ENCODE assay signal across 29 cellular contexts in the genomic region with DNA sequence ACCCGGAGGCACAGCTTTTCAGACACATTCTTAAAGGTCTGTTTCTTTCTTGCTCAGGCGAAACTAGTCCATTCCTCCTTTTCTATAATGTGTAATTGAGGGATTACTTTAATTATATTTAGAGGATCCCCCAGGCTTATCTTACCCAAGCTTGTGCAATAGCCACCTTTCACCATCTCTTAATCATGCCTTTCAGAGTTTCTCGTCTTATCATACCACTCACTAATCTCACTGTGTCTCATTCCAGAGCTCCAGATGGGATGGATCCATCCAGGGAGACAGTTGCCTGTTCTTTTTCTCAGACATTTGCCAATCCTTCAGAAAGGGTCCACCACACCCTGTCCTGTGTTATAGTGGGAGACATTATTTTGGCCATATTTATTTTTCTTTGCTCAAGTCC. TPM values are rescaled to one million over a fixed set of nuclear protein-coding genes. Genes with fewer than 3 reads are reported as not detected.
A peak's percentile ranks its signal among the peaks of the same experiment; 100 is the strongest.
DNase-seq lines count a peak whose midpoint lies in the region; ATAC-seq, FAIRE-seq and TF ChIP-seq lines count a peak whose summit lies in the region.
"Had no signal": no experiment of that assay in that cellular context is flagged by ENCODE, and none has a peak within 500 bp of the region (broad histone marks: within the 10 kb centered on the region; RNA-seq: fewer than 3 reads in every experiment).

No MANE protein-coding gene starts in this region.

- ATAC-seq in stimulated activated memory B cell treated with anti-CD40 and anti-IgM and Interleukin-4, amounts not matched to agents 10 μg/mL and 1 μg/mL and 100 μg/mL, for 72 hours: no peak
- ATAC-seq: esophagus mucosa; natural killer cell treated with Interleukin-12 subunit alpha and Interleukin-12 subunit beta and Interleukin-15 and Interleukin-18, amount 100 ng/mL, for 72 hours; stimulated activated effector memory CD8-positive, alpha-beta T cell treated with anti-CD3 and anti-CD28 coated beads, Interleukin-12 subunit alpha, Interleukin-12 subunit beta, amount 100 ng/mL, for 72 hours had no signal

- no peaks in the 10 kb centered on the region for H3K27me3 ChIP-seq in ascending aorta
- no peaks in the 10 kb centered on the region for H3K27me3 ChIP-seq in stomach smooth muscle (ENCODE audit: control insufficient read depth in 1 of 2, insufficient read depth in 2 of 2, low read length in 2 of 2)
- H3K27me3 ChIP-seq: BE2C, ovary, tibial nerve had no signal

- H3K4me1 ChIP-seq in ascending aorta (peaks cover 5 to 30% of the 10 kb centered on the region in 2 donors), stomach smooth muscle (ENCODE audit: control insufficient read depth, insufficient read depth, low read length) (peaks cover 32% of the 10 kb centered on the region), kidney (ENCODE audit: control insufficient read depth in 1 of 2, insufficient read depth in 1 of 2, low read depth in 1 of 2, low read length in 2 of 2) (peaks cover 5 to 15% of the 10 kb centered on the region in 2 donors)

- no peak for TF ChIP-seq CTCF in ascending aorta (IDR thresholded peaks at IDR 0.05)
- no peak for TF ChIP-seq CTCF in kidney (IDR thresholded peaks at IDR 0.05; ENCODE audit: borderline replicate concordance, extremely low read depth, insufficient read depth)

- intact Hi-C loops in ascending aorta (cut with DNase I): no loop called here
- intact Hi-C loops in kidney (cut with DNase I): no loop called here

- H3K4me1 Mint-ChIP-seq in stimulated activated memory B cell treated with anti-CD40 and anti-IgM and Interleukin-4, amounts not matched to agents 10 μg/mL and 1 μg/mL and 100 μg/mL, for 72 hours: peaks cover 7% of the 10 kb centered on the region
- H3K4me1 Mint-ChIP-seq: CD8-positive, alpha-beta memory T cell; stimulated activated effector memory CD8-positive, alpha-beta T cell treated with anti-CD3 and anti-CD28 coated beads, Interleukin-12 subunit alpha, Interleukin-12 subunit beta, amount 100 ng/mL, for 72 hours had no signal

- no peaks in the 10 kb centered on the region for H3K36me3 Mint-ChIP-seq in stimulated activated memory B cell treated with anti-CD40 and anti-IgM and Interleukin-4, amounts not matched to agents 10 μg/mL and 1 μg/mL and 100 μg/mL, for 72 hours
- H3K36me3 Mint-ChIP-seq: brain; CD8-positive, alpha-beta memory T cell; natural killer cell treated with Interleukin-12 subunit alpha and Interleukin-12 subunit beta and Interleukin-15 and Interleukin-18, amount 100 ng/mL, for 72 hours; stimulated activated effector memory CD8-positive, alpha-beta T cell treated with anti-CD3 and anti-CD28 coated beads, Interleukin-12 subunit alpha, Interleukin-12 subunit beta, amount 100 ng/mL, for 72 hours had no signal

- DNase-seq in NCI-H226 (peak; percentile 57), ascending aorta (ENCODE audit: low spot score in 2 of 2) (no peak), iris pigment epithelial cell (ENCODE audit: low read depth) (peak; percentile 20), kidney (no peak), SKM-1 treated with dmso at 0.1 percent for 144 hours (lab: John Stamatoyannopoulos, UW; ENCODE audit: unreplicated experiment) (no peak), anterior cingulate cortex (lab: John Stamatoyannopoulos, UW) (no peak)
- DNase-seq: activated CD4-positive, alpha-beta T cell treated with anti-CD3 and anti-CD28 coated beads for 48 hours; activated gamma-delta T cell treated with Interleukin-2 at 50 U/mL for 16 hours; activated T-cell treated with anti-CD3 and anti-CD28 coated beads, Interleukin-2, amount 50 U/mL, for 24 hours; BE2C; CD8-positive, alpha-beta memory T cell; DMS153; foreskin melanocyte; Kasumi-1; NCI-H1436; NCI-H2081 treated with DMSO at 0.1 percent for 48 hours; NCI-H446; ovary; stimulated activated CD4-positive, alpha-beta T cell treated with anti-CD3 and anti-CD28 coated beads, Interleukin-4, amount 100 ng/mL, for 1 hour had no signal

- no peak overlapping the region for H3K27ac Mint-ChIP-seq in stimulated activated memory B cell treated with anti-CD40 and anti-IgM and Interleukin-4, amounts not matched to agents 10 μg/mL and 1 μg/mL and 100 μg/mL, for 72 hours
- H3K27ac Mint-ChIP-seq: activated T-cell treated with anti-CD3 and anti-CD28 coated beads, Interleukin-2, amount 50 U/mL, for 24 hours; natural killer cell treated with Interleukin-12 subunit alpha and Interleukin-12 subunit beta and Interleukin-15 and Interleukin-18, amount 100 ng/mL, for 72 hours; stimulated activated effector memory CD8-positive, alpha-beta T cell treated with anti-CD3 and anti-CD28 coated beads, Interleukin-12 subunit alpha, Interleukin-12 subunit beta, amount 100 ng/mL, for 72 hours; T-helper 2 cell treated with Interferon-gamma antibody and Interleukin-4, amounts not matched to agents 5 μg/mL and 100 μg/mL, for 36 hours had no signal

- FAIRE-seq in kidney (lab: Jason Lieb, UNC): no peak
- FAIRE-seq: H54 had no signal

- H3K9ac ChIP-seq in stomach smooth muscle (ENCODE audit: low read length in 2 of 2): no peak overlapping the region
- H3K9ac ChIP-seq in kidney (ENCODE audit: low read length in 2 of 2): no peak overlapping the region

- H3K27me3 Mint-ChIP-seq in stimulated activated memory B cell treated with anti-CD40 and anti-IgM and Interleukin-4, amounts not matched to agents 10 μg/mL and 1 μg/mL and 100 μg/mL, for 72 hours: no peaks in the 10 kb centered on the region
- H3K27me3 Mint-ChIP-seq: activated T-cell treated with anti-CD3 and anti-CD28 coated beads, Interleukin-2, amount 50 U/mL, for 24 hours had no signal

- H3K27ac ChIP-seq in ascending aorta: peak overlapping the region; percentile 91 to 95
- peak overlapping the region; percentile 50 for H3K27ac ChIP-seq in stomach smooth muscle (ENCODE audit: low read length)
- H3K27ac ChIP-seq in kidney (ENCODE audit: low read depth in 2 of 2, low read length in 2 of 2): no peak overlapping the region
- H3K27ac ChIP-seq: ovary, tibial nerve had no signal

- no peaks in the 10 kb centered on the region for H3K9me3 Mint-ChIP-seq in stimulated activated memory B cell treated with anti-CD40 and anti-IgM and Interleukin-4, amounts not matched to agents 10 μg/mL and 1 μg/mL and 100 μg/mL, for 72 hours
- H3K9me3 Mint-ChIP-seq: activated T-cell treated with anti-CD3 and anti-CD28 coated beads, Interleukin-2, amount 50 U/mL, for 24 hours; brain; CD8-positive, alpha-beta memory T cell; natural killer cell treated with Interleukin-12 subunit alpha and Interleukin-12 subunit beta and Interleukin-15 and Interleukin-18, amount 100 ng/mL, for 72 hours; stimulated activated effector memory CD8-positive, alpha-beta T cell treated with anti-CD3 and anti-CD28 coated beads, Interleukin-12 subunit alpha, Interleukin-12 subunit beta, amount 100 ng/mL, for 72 hours; T-helper 2 cell treated with Interferon-gamma antibody and Interleukin-4, amounts not matched to agents 5 μg/mL and 100 μg/mL, for 36 hours had no signal

- no peak overlapping the region for H3K4me3 Mint-ChIP-seq in stimulated activated memory B cell treated with anti-CD40 and anti-IgM and Interleukin-4, amounts not matched to agents 10 μg/mL and 1 μg/mL and 100 μg/mL, for 72 hours
- H3K4me3 Mint-ChIP-seq: activated T-cell treated with anti-CD3 and anti-CD28 coated beads, Interleukin-2, amount 50 U/mL, for 24 hours; CD8-positive, alpha-beta memory T cell; natural killer cell treated with Interleukin-12 subunit alpha and Interleukin-12 subunit beta and Interleukin-15 and Interleukin-18, amount 100 ng/mL, for 72 hours; stimulated activated effector memory CD8-positive, alpha-beta T cell treated with anti-CD3 and anti-CD28 coated beads, Interleukin-12 subunit alpha, Interleukin-12 subunit beta, amount 100 ng/mL, for 72 hours; T-helper 2 cell treated with Interferon-gamma antibody and Interleukin-4, amounts not matched to agents 5 μg/mL and 100 μg/mL, for 36 hours had no signal

- H3K9me3 ChIP-seq in ascending aorta: no peaks in the 10 kb centered on the region
- H3K9me3 ChIP-seq in stomach smooth muscle (ENCODE audit: control insufficient read depth in 2 of 2, low read length in 2 of 2): no peaks in the 10 kb centered on the region
- H3K9me3 ChIP-seq in kidney (ENCODE audit: control insufficient read depth in 1 of 2, low read length in 2 of 2): no peaks in the 10 kb centered on the region
- H3K9me3 ChIP-seq: BE2C, ovary, tibial nerve had no signal

- H3K4me3 ChIP-seq in ascending aorta: no peak overlapping the region
- peak overlapping the region in 1 of 2 donors; percentile 35 for H3K4me3 ChIP-seq in stomach smooth muscle (ENCODE audit: low read length in 2 of 2)
- no peak overlapping the region for H3K4me3 ChIP-seq in kidney (ENCODE audit: low read length in 2 of 2)
- H3K4me3 ChIP-seq: ovary, tibial nerve had no signal

- H3K36me3 ChIP-seq in ascending aorta (peaks cover 6 to 33% of the 10 kb centered on the region in 2 donors), stomach smooth muscle (ENCODE audit: control insufficient read depth in 2 of 2, insufficient read depth in 2 of 2, low read length in 2 of 2) (peaks cover 0 to 7% of the 10 kb centered on the region in 2 donors), kidney (ENCODE audit: control insufficient read depth in 1 of 2, insufficient read depth in 2 of 2, low read length in 2 of 2) (no peaks in the 10 kb centered on the region)
- H3K36me3 ChIP-seq: BE2C, ovary, tibial nerve had no signal

RNA-seq across cellular contexts. Expression of a gene that starts 12.5 kb away (rescaled TPM):
- total RNA-seq in ascending aorta (830 TPM), kidney (322 TPM)
- polyA plus RNA-seq in kidney (ENCODE audit: insufficient read depth, low read depth, low replicate concordance): 87.4 TPM
- total RNA-seq: activated CD8-positive, alpha-beta memory T cell treated with anti-CD3 and anti-CD28 coated beads for 36 hours; CD8-positive, alpha-beta memory T cell; natural killer cell treated with Interleukin-12 subunit alpha and Interleukin-12 subunit beta and Interleukin-15 and Interleukin-18, amount 100 ng/mL, for 72 hours had no signal
- polyA plus RNA-seq: CD8-positive, alpha-beta memory T cell had no signal

Comparison
In these comparisons a context has a peak if more than half of its experiments do, and no peak if none do; other contexts are left out.
1. DNase-seq: peak in NCI-H226 (single experiment) and iris pigment epithelial cell (single experiment); none in ascending aorta (0 of 2), kidney (single experiment), SKM-1 treated with dmso at 0.1 percent for 144 hours (single experiment) and anterior cingulate cortex (0 of 58).
2. H3K27ac ChIP-seq: peak in ascending aorta (2 of 2) and stomach smooth muscle (single experiment); none in kidney (0 of 2).